In the genomic region with DNA sequence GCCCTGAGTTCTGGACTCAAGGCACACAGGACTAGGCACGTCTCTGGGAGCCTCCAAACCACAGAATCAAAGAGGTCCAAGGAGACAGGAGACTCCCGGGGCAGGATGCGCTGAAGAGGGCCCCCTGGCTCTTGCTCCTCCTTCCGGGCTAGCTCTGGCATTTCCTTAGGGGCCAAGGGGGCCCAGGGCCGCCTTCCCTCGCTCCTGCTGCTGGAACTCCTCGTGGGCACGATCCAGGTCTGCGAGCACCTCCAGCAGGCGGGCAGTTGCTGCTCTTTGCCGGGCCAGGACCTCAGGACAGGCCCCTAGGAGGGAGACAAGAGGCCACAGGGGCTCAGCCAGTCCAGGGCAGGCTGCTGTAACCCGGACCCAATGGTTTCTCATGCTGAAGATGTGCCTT, we compare ENCODE assay signal across 33 cellular contexts. TPM values are rescaled to one million over a fixed set of nuclear protein-coding genes. Genes with fewer than 3 reads are reported as not detected.
"Had no signal": no experiment of that assay in that cellular context is flagged by ENCODE, and none has a peak within 500 bp of the region (broad histone marks: within the 10 kb centered on the region; RNA-seq: fewer than 3 reads in every experiment).

No MANE protein-coding gene starts in this region.

- DNase-seq: activated CD4-positive, alpha-beta memory T cell treated with anti-CD3 and anti-CD28 coated beads, Interleukin-2, amount 10 ng/mL, durations not matched to agents 7 days and 5 days; activated CD4-positive, alpha-beta T cell treated with anti-CD3 and anti-CD28 coated beads, Interleukin-2, amount 10 ng/mL, durations not matched to agents 24 days and 14 days; activated CD4-positive, CD25-positive, alpha-beta regulatory T cell treated with anti-CD3 and anti-CD28 coated beads, Interleukin-2, amount 50 U/mL, for 72 hours; activated CD8-positive, alpha-beta memory T cell treated with anti-CD3 and anti-CD28 coated beads, Interleukin-2, amount 50 U/mL, for 48 hours; activated gamma-delta T cell treated with Interleukin-2 at 50 U/mL for 16 hours; activated naive CD4-positive, alpha-beta T cell treated with anti-CD3 and anti-CD28 coated beads, Interleukin-2, amount 50 U/mL, for 16 hours; activated T-cell treated with anti-CD3 and anti-CD28 coated beads, Interleukin-2, amount 50 U/mL, for 24 hours; amygdala; caudate nucleus; cortex of kidney; effector memory CD8-positive, alpha-beta T cell; heart left ventricle; hypothalamus; immature natural killer cell; naive B cell; nephron progenitor cell; ovary; stimulated activated CD4-positive, alpha-beta T cell treated with anti-CD3 and anti-CD28 coated beads, Interleukin-1b, Interleukin-23, amount 100 ng/mL, for 48 hours; stimulated activated CD4-positive, alpha-beta T cell treated with anti-CD3 and anti-CD28 coated beads, Interleukin-4, amount 100 ng/mL, for 4 hours; stimulated activated CD8-positive, alpha-beta memory T cell treated with anti-CD3 and anti-CD28 coated beads, Interleukin-4, amount 100 ng/mL, for 48 hours; stimulated activated naive CD4-positive, alpha-beta T cell; T-helper 1 cell; transverse colon had no signal

- H3K36me3 ChIP-seq: heart left ventricle, neutrophil, ovary, prostate gland, suprapubic skin, transverse colon had no signal

- H3K4me3 ChIP-seq: heart left ventricle, ovary, prostate gland, smooth muscle cell, suprapubic skin, transverse colon had no signal

- H3K4me1 ChIP-seq: prostate gland had no signal

- H3K36me3 Mint-ChIP-seq: immature natural killer cell, mesothelial cell of epicardium, naive B cell had no signal

- H3K27me3 Mint-ChIP-seq: activated CD4-positive, alpha-beta T cell treated with anti-CD3 and anti-CD28 coated beads, Interleukin-2, amount 10 ng/mL, durations not matched to agents 24 days and 14 days; activated T-cell treated with anti-CD3 and anti-CD28 coated beads, Interleukin-2, amount 50 U/mL, for 24 hours; effector memory CD8-positive, alpha-beta T cell; naive B cell had no signal

- H3K4me3 Mint-ChIP-seq: activated CD4-positive, alpha-beta memory T cell treated with anti-CD3 and anti-CD28 coated beads, Interleukin-2, amount 10 ng/mL, durations not matched to agents 7 days and 5 days; activated CD4-positive, alpha-beta T cell treated with anti-CD3 and anti-CD28 coated beads, Interleukin-2, amount 10 ng/mL, durations not matched to agents 24 days and 14 days; activated T-cell treated with anti-CD3 and anti-CD28 coated beads, Interleukin-2, amount 50 U/mL, for 24 hours; effector memory CD8-positive, alpha-beta T cell; immature natural killer cell; mesothelial cell of epicardium; nephron progenitor cell had no signal

- H3K27ac Mint-ChIP-seq: activated CD4-positive, alpha-beta memory T cell treated with anti-CD3 and anti-CD28 coated beads, Interleukin-2, amount 10 ng/mL, durations not matched to agents 7 days and 5 days; activated CD4-positive, alpha-beta T cell treated with anti-CD3 and anti-CD28 coated beads, Interleukin-2, amount 10 ng/mL, durations not matched to agents 24 days and 14 days; activated T-cell treated with anti-CD3 and anti-CD28 coated beads, Interleukin-2, amount 50 U/mL, for 24 hours; effector memory CD8-positive, alpha-beta T cell; immature natural killer cell; mesothelial cell of epicardium; nephron progenitor cell had no signal

- H3K4me2 ChIP-seq: smooth muscle cell had no signal

- H3K4me1 Mint-ChIP-seq: mesothelial cell of epicardium had no signal

- ATAC-seq: effector memory CD8-positive, alpha-beta T cell; heart left ventricle had no signal

- H3K27me3 ChIP-seq: ovary had no signal

- H3K9me3 Mint-ChIP-seq: activated CD4-positive, alpha-beta memory T cell treated with anti-CD3 and anti-CD28 coated beads, Interleukin-2, amount 10 ng/mL, durations not matched to agents 7 days and 5 days; activated CD4-positive, alpha-beta T cell treated with anti-CD3 and anti-CD28 coated beads, Interleukin-2, amount 10 ng/mL, durations not matched to agents 24 days and 14 days; activated T-cell treated with anti-CD3 and anti-CD28 coated beads, Interleukin-2, amount 50 U/mL, for 24 hours; effector memory CD8-positive, alpha-beta T cell; mesothelial cell of epicardium; naive B cell; nephron progenitor cell had no signal

- H3K9me3 ChIP-seq: heart left ventricle, neutrophil, ovary, prostate gland, suprapubic skin, transverse colon had no signal

- H3K27ac ChIP-seq: heart left ventricle, neutrophil, ovary, prostate gland, suprapubic skin, transverse colon had no signal

RNA-seq across cellular contexts. Expression of a gene that starts 35.8 kb away (rescaled TPM):
- total RNA-seq: chondrocyte, endothelial cell of umbilical vein, fibroblast of lung, fibroblast of villous mesenchyme, heart left ventricle, smooth muscle cell had no signal

RNA-seq across cellular contexts. Expression of a gene that starts 43.2 kb away (rescaled TPM):
- total RNA-seq: chondrocyte, fibroblast of lung, fibroblast of villous mesenchyme had no signal

RNA-seq across cellular contexts. Expression of a gene that starts 49.8 kb away (rescaled TPM):
- total RNA-seq: activated CD4-positive, alpha-beta T cell treated with anti-CD3 and anti-CD28 coated beads, Interleukin-2, amount 10 ng/mL, durations not matched to agents 24 days and 14 days; chondrocyte; endothelial cell of umbilical vein; fibroblast of lung; fibroblast of villous mesenchyme; heart left ventricle; kidney epithelial cell; mesothelial cell of epicardium; smooth muscle cell; transverse colon had no signal
